Comparison of ENCODE assay signal across 20 cellular contexts in the genomic region with DNA sequence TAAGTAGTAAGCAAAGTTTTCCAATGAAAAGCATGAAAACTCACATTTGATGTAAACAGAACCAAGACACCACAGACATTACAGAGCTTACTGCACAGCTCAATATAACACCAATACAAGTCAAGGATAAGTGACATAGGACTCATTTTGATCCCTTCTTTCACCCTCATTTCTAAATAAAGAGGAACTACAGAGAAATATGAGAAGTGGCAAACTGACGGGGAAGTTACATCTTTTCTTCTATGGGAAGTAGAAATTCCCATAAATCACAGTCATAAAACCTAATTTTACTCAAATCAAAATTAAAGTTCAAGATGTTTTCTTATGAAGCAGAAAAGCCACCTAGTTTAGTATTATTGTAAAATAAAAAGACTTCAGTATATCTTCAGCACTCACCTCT. TPM values are rescaled to one million over a fixed set of nuclear protein-coding genes. Genes with fewer than 3 reads are reported as not detected.
DNase-seq lines count a peak whose midpoint lies in the region; ATAC-seq and TF ChIP-seq lines count a peak whose summit lies in the region.
"Had no signal": no experiment of that assay in that cellular context is flagged by ENCODE, and none has a peak within 500 bp of the region (broad histone marks: within the 10 kb centered on the region; RNA-seq: fewer than 3 reads in every experiment).

No MANE protein-coding gene starts in this region.

- H3K9me3 Mint-ChIP-seq in endothelial cell (ENCODE audit: unreplicated experiment) (no peaks in the 10 kb centered on the region), glutamatergic neuron (ENCODE audit: unreplicated experiment) (peaks cover 8% of the 10 kb centered on the region)
- no peaks in the 10 kb centered on the region for H3K9me3 Mint-ChIP-seq in activated CD8-positive, alpha-beta T cell treated with anti-CD3 and anti-CD28 coated beads for 36 hours
- H3K9me3 Mint-ChIP-seq: GM23338, IgD-negative memory B cell had no signal

- H3K4me3 Mint-ChIP-seq in endothelial cell (ENCODE audit: unreplicated experiment) (peak overlapping the region; percentile 40), glutamatergic neuron (ENCODE audit: unreplicated experiment) (no peak overlapping the region)
- H3K4me3 Mint-ChIP-seq in activated CD8-positive, alpha-beta T cell treated with anti-CD3 and anti-CD28 coated beads for 36 hours: no peak overlapping the region
- H3K4me3 Mint-ChIP-seq: GM23338; T-helper 1 cell treated with Interleukin-12 subunit alpha and Interleukin-12 subunit beta and Interleukin-4 antibody, amounts not matched to agents 30 μg/mL and 1 μg/mL, for 36 hours had no signal

- no peak for ATAC-seq in activated CD8-positive, alpha-beta T cell treated with anti-CD3 and anti-CD28 coated beads for 36 hours
- ATAC-seq in HG03354 (IDR thresholded peaks at IDR 0.05; ENCODE audit: poor library complexity, severe bottlenecking, unreplicated experiment): no peak
- ATAC-seq: GM12878, GM23338 had no signal

- CTCF ChIA-PET in activated CD8-positive, alpha-beta T cell treated with anti-CD3 and anti-CD28 coated beads for 36 hours (lab: Charles Lee): interaction anchor here (0.8 kb wide), 1 partner anchor 24 kb away, joined by 3 read pairs; no protein-coding TSS in a partner anchor

- H3K36me3 Mint-ChIP-seq in endothelial cell (ENCODE audit: low read depth, unreplicated experiment) (peaks cover 15% of the 10 kb centered on the region), glutamatergic neuron (ENCODE audit: unreplicated experiment) (no peaks in the 10 kb centered on the region)
- peaks cover 29% of the 10 kb centered on the region for H3K36me3 Mint-ChIP-seq in activated CD8-positive, alpha-beta T cell treated with anti-CD3 and anti-CD28 coated beads for 36 hours (ENCODE audit: low read depth)

- H3K4me1 Mint-ChIP-seq in endothelial cell (ENCODE audit: unreplicated experiment): peaks cover 15% of the 10 kb centered on the region
- H3K4me1 Mint-ChIP-seq in activated CD8-positive, alpha-beta T cell treated with anti-CD3 and anti-CD28 coated beads for 36 hours (ENCODE audit: low read depth): peaks cover 51% of the 10 kb centered on the region
- peaks cover 12% of the 10 kb centered on the region for H3K4me1 Mint-ChIP-seq in glutamatergic neuron (ENCODE audit: low read depth, unreplicated experiment)

- H3K27ac Mint-ChIP-seq in endothelial cell (ENCODE audit: unreplicated experiment): peak overlapping the region; percentile 44
- no peak overlapping the region for H3K27ac Mint-ChIP-seq in activated CD8-positive, alpha-beta T cell treated with anti-CD3 and anti-CD28 coated beads for 36 hours
- H3K27ac Mint-ChIP-seq in glutamatergic neuron (ENCODE audit: unreplicated experiment): no peak overlapping the region
- H3K27ac Mint-ChIP-seq: GM23338; T-helper 1 cell treated with Interleukin-12 subunit alpha and Interleukin-12 subunit beta and Interleukin-4 antibody, amounts not matched to agents 30 μg/mL and 1 μg/mL, for 36 hours had no signal

- H3K27me3 Mint-ChIP-seq in endothelial cell (ENCODE audit: unreplicated experiment): peaks cover 6% of the 10 kb centered on the region
- H3K27me3 Mint-ChIP-seq in activated CD8-positive, alpha-beta T cell treated with anti-CD3 and anti-CD28 coated beads for 36 hours: no peaks in the 10 kb centered on the region
- H3K27me3 Mint-ChIP-seq in glutamatergic neuron (ENCODE audit: unreplicated experiment): peaks cover 4% of the 10 kb centered on the region
- H3K27me3 Mint-ChIP-seq: IgD-negative memory B cell had no signal

- TF ChIP-seq CTCF in endothelial cell (IDR thresholded peaks at IDR 0.05; ENCODE audit: unreplicated experiment): no peak
- TF ChIP-seq CTCF in activated CD8-positive, alpha-beta T cell treated with anti-CD3 and anti-CD28 coated beads for 36 hours (IDR thresholded peaks at IDR 0.05): no peak
- no peak for TF ChIP-seq CTCF in glutamatergic neuron (IDR thresholded peaks at IDR 0.05; ENCODE audit: partially characterized antibody, unreplicated experiment)

- POLR2A ChIA-PET in activated CD8-positive, alpha-beta T cell treated with anti-CD3 and anti-CD28 coated beads for 36 hours (lab: Charles Lee): interaction anchor here (0.8 kb wide), 1 partner anchor 416 kb away, joined by 3 read pairs; no protein-coding TSS in a partner anchor

- DNase-seq in CD1c-positive myeloid dendritic cell (ENCODE audit: extremely low spot score) (peak; percentile 84), Kasumi-1 (lab: John Stamatoyannopoulos, UW) (peak; percentile 25 to 41), NOMO-1 treated with dmso at 0.1 percent for 144 hours (lab: John Stamatoyannopoulos, UW; ENCODE audit: unreplicated experiment) (peak; percentile 67), endothelial cell (ENCODE audit: low spot score) (no peak), glutamatergic neuron (no peak)
- no peak for DNase-seq in activated CD8-positive, alpha-beta T cell treated with anti-CD3 and anti-CD28 coated beads for 36 hours
- DNase-seq: COR-L47, DMS53, NCI-H1105, NCI-H1694 treated with DMSO at 0.1 percent for 48 hours, NCI-H345, NCI-H748 treated with DMSO at 0.1 percent for 48 hours, RPMI8226 had no signal

- intact Hi-C loops in activated CD8-positive, alpha-beta T cell treated with anti-CD3 and anti-CD28 coated beads for 36 hours (cut with micrococcal nuclease): no loop called here

RNA-seq across cellular contexts. Expression of a gene that starts 3.8 kb away (rescaled TPM):
- total RNA-seq in endothelial cell (ENCODE audit: unreplicated experiment) (46.3 TPM), glutamatergic neuron (ENCODE audit: unreplicated experiment) (33.6 TPM)
- 10 to 100 TPM; 56.5 to 58.4 TPM for total RNA-seq in activated CD8-positive, alpha-beta T cell treated with anti-CD3 and anti-CD28 coated beads for 36 hours

RNA-seq across cellular contexts. Expression of a gene that starts 3.9 kb away (rescaled TPM):
- total RNA-seq in endothelial cell (ENCODE audit: unreplicated experiment) (30.0 TPM), glutamatergic neuron (ENCODE audit: unreplicated experiment) (35.3 TPM)
- 10 to 100 TPM; 14.7 to 15.3 TPM for total RNA-seq in activated CD8-positive, alpha-beta T cell treated with anti-CD3 and anti-CD28 coated beads for 36 hours

RNA-seq across cellular contexts. Expression of a gene that starts 58.7 kb away (rescaled TPM):
- total RNA-seq in endothelial cell (ENCODE audit: unreplicated experiment) (not detected), glutamatergic neuron (ENCODE audit: unreplicated experiment) (not detected)
- 10 to 100 TPM; 12.8 to 13.2 TPM for total RNA-seq in activated CD8-positive, alpha-beta T cell treated with anti-CD3 and anti-CD28 coated beads for 36 hours
- total RNA-seq: GM23338, HT1080, SK-MEL-5 had no signal

Comparison
In these comparisons a context has a peak if more than half of its experiments do, and no peak if none do; other contexts are left out.
1. DNase-seq: peak in CD1c-positive myeloid dendritic cell (single experiment), Kasumi-1 (2 of 2) and NOMO-1 treated with dmso at 0.1 percent for 144 hours (single experiment); none in endothelial cell (single experiment), activated CD8-positive, alpha-beta T cell treated with anti-CD3 and anti-CD28 coated beads for 36 hours (single experiment) and glutamatergic neuron (single experiment).
2. RNA of a gene that starts 58.7 kb away (total RNA-seq): 12.8 to 13.2 TPM in activated CD8-positive, alpha-beta T cell treated with anti-CD3 and anti-CD28 coated beads for 36 hours; not detected in endothelial cell (single experiment) and not detected in glutamatergic neuron (single experiment); every median in the first group is over 10 times any median in the second.